19 cellular contexts compared by ENCODE assay signal in genomic region chr3:188158731-188159355, GRCh38. TPM values are rescaled to one million over a fixed set of nuclear protein-coding genes. Genes with fewer than 3 reads are reported as not detected.
DNase-seq lines count a peak whose midpoint lies in the region; ATAC-seq, FAIRE-seq and TF ChIP-seq lines count a peak whose summit lies in the region.
"Had no signal": no experiment of that assay in that cellular context is flagged by ENCODE, and none has a peak within 500 bp of the region (broad histone marks: within the 10 kb centered on the region; RNA-seq: fewer than 3 reads in every experiment).

No MANE protein-coding gene starts in this region.

- intact Hi-C loops in HepG2 (cut with micrococcal nuclease; ENCODE audit: unreplicated experiment), result loop anchor here (2.0 to 5.0 kb wide), 2 partner anchors 48 to 124 kb away; no protein-coding TSS in a partner anchor
- intact Hi-C loops in activated CD8-positive, alpha-beta T cell treated with anti-CD3 and anti-CD28 coated beads for 36 hours (cut with micrococcal nuclease), result loop anchor here (5.0 to 10.0 kb wide), 2 partner anchors 234 to 417 kb away; no protein-coding TSS in a partner anchor

- TF ChIP-seq RAD21 in HepG2 (CRISPR knock-in tag; IDR thresholded peaks at IDR 0.05), result no peak
- no peak for TF ChIP-seq RAD21 in SK-N-SH (IDR thresholded peaks at IDR 0.05; ENCODE audit: low read length)

- peaks cover 92% of the 10 kb centered on the region for H3K79me2 ChIP-seq in HepG2 (ENCODE audit: insufficient read depth, low read length)
- H3K79me2 ChIP-seq in smooth muscle cell (ENCODE audit: low read depth), result peaks cover 99% of the 10 kb centered on the region
- H3K79me2 ChIP-seq in SK-N-SH (ENCODE audit: insufficient read depth), result peaks cover 98% of the 10 kb centered on the region

- peaks cover 60% of the 10 kb centered on the region for H3K4me1 Mint-ChIP-seq in activated CD8-positive, alpha-beta memory T cell treated with anti-CD3 and anti-CD28 coated beads, Interleukin-2, amount 10 ng/mL, durations not matched to agents 7 days and 5 days
- H3K4me1 Mint-ChIP-seq in T-helper 17 cell, result peaks cover 62% of the 10 kb centered on the region
- peaks cover 56% of the 10 kb centered on the region for H3K4me1 Mint-ChIP-seq in activated CD8-positive, alpha-beta T cell treated with anti-CD3 and anti-CD28 coated beads for 36 hours (ENCODE audit: low read depth)

- no peak overlapping the region for H2AFZ ChIP-seq in HepG2 (ENCODE audit: low read length)
- no peak overlapping the region for H2AFZ ChIP-seq in smooth muscle cell (ENCODE audit: low read depth)
- no peak overlapping the region for H2AFZ ChIP-seq in SK-N-SH (ENCODE audit: low read depth)

- CTCF ChIA-PET in activated CD8-positive, alpha-beta memory T cell treated with anti-CD3 and anti-CD28 coated beads, Interleukin-2, amount 10 ng/mL, durations not matched to agents 7 days and 5 days (lab: Charles Lee), result interaction anchor here (0.5 to 1.7 kb wide), 4 partner anchors 127 to 420 kb away, joined by 3 to 5 read pairs (median 4); no protein-coding TSS in a partner anchor
- CTCF ChIA-PET in HepG2 (lab: Yijun Ruan, JAX; ENCODE audit: low intra/inter-chr PET ratio, low total read pairs) (interaction anchor here (1.2 kb wide), 1 partner anchor 418 kb away, joined by 3 read pairs; no protein-coding TSS in a partner anchor), SK-N-SH (lab: Yijun Ruan, JAX) (no interaction called here)
- CTCF ChIA-PET in activated CD8-positive, alpha-beta T cell treated with anti-CD3 and anti-CD28 coated beads for 36 hours (lab: Charles Lee), result interaction anchor here (0.8 to 4.3 kb wide), 3 partner anchors 9 to 419 kb away, joined by 3 to 23 read pairs (median 4); no protein-coding TSS in a partner anchor

- POLR2A ChIA-PET in HepG2 (lab: Yijun Ruan, JAX), result interaction anchor here (0.7 to 1.6 kb wide), 4 partner anchors 11 to 422 kb away, joined by 3 to 4 read pairs (median 3); no protein-coding TSS in a partner anchor
- POLR2A ChIA-PET in activated CD8-positive, alpha-beta T cell treated with anti-CD3 and anti-CD28 coated beads for 36 hours (lab: Charles Lee), result interaction anchor here (0.8 to 2.1 kb wide), 4 partner anchors 12 to 416 kb away, joined by 3 to 9 read pairs (median 3); partner anchors contain the start of gene BCL6
- POLR2A ChIA-PET in SK-N-SH (lab: Yijun Ruan, JAX), result no interaction called here

- H3K9me2 ChIP-seq in SK-N-SH, result no peaks in the 10 kb centered on the region

- H3K9me3 ChIP-seq in T-helper 17 cell (ENCODE audit: control insufficient read depth, low read length, poor library complexity, severe bottlenecking) (no peaks in the 10 kb centered on the region), HepG2 (ENCODE audit: low read length) (no peaks in the 10 kb centered on the region), smooth muscle cell (replicated peaks; ENCODE audit: low read depth) (no peaks in the 10 kb centered on the region), SK-N-SH (no peaks in the 10 kb centered on the region)

- no peak for FAIRE-seq in HepG2 (lab: Jason Lieb, UNC)
- FAIRE-seq: A204.1 had no signal

- DNase-seq in activated CD8-positive, alpha-beta memory T cell treated with anti-CD3 and anti-CD28 coated beads for 24 hours, result peak; percentile 53
- no peak for DNase-seq in activated CD8-positive, alpha-beta memory T cell treated with anti-CD3 and anti-CD28 coated beads, Interleukin-2, amount 10 ng/mL, durations not matched to agents 7 days and 5 days
- DNase-seq in T-helper 17 cell (no peak), HepG2 (ENCODE audit: low spot score) (no peak), smooth muscle cell (lab: John Stamatoyannopoulos, UW; ENCODE audit: unreplicated experiment) (no peak), SK-N-SH (no peak)
- no peak for DNase-seq in activated CD8-positive, alpha-beta T cell treated with anti-CD3 and anti-CD28 coated beads for 36 hours
- DNase-seq: activated CD4-positive, CD25-positive, alpha-beta regulatory T cell; activated T-cell treated with anti-CD3 and anti-CD28 coated beads, Interleukin-2, amount 50 U/mL, for 1 hour; effector memory CD8-positive, alpha-beta T cell; GDM1; NCI-H1105 treated with DMSO at 0.1 percent for 48 hours; NCI-H446 treated with DMSO at 0.1 percent for 48 hours; PC-3; stimulated activated naive CD8-positive, alpha-beta T cell treated with anti-CD3 and anti-CD28 coated beads, Interleukin-15, amount 100 ng/mL, for 72 hours had no signal

- H4K20me1 ChIP-seq in HepG2 (ENCODE audit: insufficient read depth, low read length) (peaks cover 4% of the 10 kb centered on the region; the same call in 1 of the 2 replicates), smooth muscle cell (ENCODE audit: low read depth) (peaks cover 79% of the 10 kb centered on the region), SK-N-SH (ENCODE audit: insufficient read depth) (peaks cover 68% of the 10 kb centered on the region)

- H3K4me1 ChIP-seq in HepG2 (ENCODE audit: insufficient read depth, low read length) (peaks cover 93% of the 10 kb centered on the region), smooth muscle cell (ENCODE audit: low read depth) (peaks cover 5% of the 10 kb centered on the region), SK-N-SH (ENCODE audit: control insufficient read depth in 1 of 2, insufficient read depth in 2 of 2, low read depth in 1 of 2, low read length in 1 of 2) (peaks cover 0 to 3% of the 10 kb centered on the region in 2 experiments; a peak in 3 of 4 replicates)

- H3K4me3 ChIP-seq in HepG2 (replicated peaks in 1 of 3; ENCODE audit: insufficient read depth in 1 of 3, low read depth in 2 of 3, low read length in 3 of 3) (no peak overlapping the region; a peak in 1 of 6 replicates), smooth muscle cell (no peak overlapping the region), SK-N-SH (ENCODE audit: low read depth in 2 of 2, low read length in 1 of 2) (no peak overlapping the region)

- no peaks in the 10 kb centered on the region for H3K9me3 Mint-ChIP-seq in activated CD8-positive, alpha-beta memory T cell treated with anti-CD3 and anti-CD28 coated beads, Interleukin-2, amount 10 ng/mL, durations not matched to agents 7 days and 5 days (ENCODE audit: low read depth)
- H3K9me3 Mint-ChIP-seq in activated CD8-positive, alpha-beta T cell treated with anti-CD3 and anti-CD28 coated beads for 36 hours, result no peaks in the 10 kb centered on the region
- H3K9me3 Mint-ChIP-seq: effector memory CD8-positive, alpha-beta T cell; stimulated activated naive CD8-positive, alpha-beta T cell treated with anti-CD3 and anti-CD28 coated beads, Interleukin-15, amount 100 ng/mL, for 72 hours had no signal

- H3F3A ChIP-seq in smooth muscle cell (ENCODE audit: low read depth), result no peaks in the 10 kb centered on the region
- H3F3A ChIP-seq in SK-N-SH (replicated peaks; ENCODE audit: insufficient read depth), result no peaks in the 10 kb centered on the region

- ATAC-seq in activated CD8-positive, alpha-beta memory T cell treated with anti-CD3 and anti-CD28 coated beads, Interleukin-2, amount 10 ng/mL, durations not matched to agents 7 days and 5 days, result no peak
- ATAC-seq in T-helper 17 cell, result no peak
- ATAC-seq in HepG2, result no peak
- no peak for ATAC-seq in activated CD8-positive, alpha-beta T cell treated with anti-CD3 and anti-CD28 coated beads for 36 hours
- no peak for ATAC-seq in GM21515 (IDR thresholded peaks at IDR 0.05; ENCODE audit: unreplicated experiment)
- ATAC-seq: effector memory CD8-positive, alpha-beta T cell; natural killer cell treated with Interleukin-12 subunit alpha and Interleukin-12 subunit beta and Interleukin-15 and Interleukin-18, amount 100 ng/mL, for 72 hours; PC-3; sciatic nerve; stimulated activated naive CD8-positive, alpha-beta T cell treated with anti-CD3 and anti-CD28 coated beads, Interleukin-15, amount 100 ng/mL, for 72 hours had no signal

- no peak overlapping the region for H3K4me3 Mint-ChIP-seq in activated CD8-positive, alpha-beta memory T cell treated with anti-CD3 and anti-CD28 coated beads, Interleukin-2, amount 10 ng/mL, durations not matched to agents 7 days and 5 days
- peak overlapping the region; percentile 47 for H3K4me3 Mint-ChIP-seq in T-helper 17 cell
- no peak overlapping the region for H3K4me3 Mint-ChIP-seq in activated CD8-positive, alpha-beta T cell treated with anti-CD3 and anti-CD28 coated beads for 36 hours
- H3K4me3 Mint-ChIP-seq: effector memory CD8-positive, alpha-beta T cell; natural killer cell treated with Interleukin-12 subunit alpha and Interleukin-12 subunit beta and Interleukin-15 and Interleukin-18, amount 100 ng/mL, for 72 hours had no signal

- peaks cover 0 to 3% of the 10 kb centered on the region in 2 experiments; a peak in 3 of 5 replicates for H3K36me3 ChIP-seq in HepG2 (replicated peaks in 1 of 2; ENCODE audit: control insufficient read depth in 1 of 2, insufficient read depth in 2 of 2, low read length in 2 of 2)
- H3K36me3 ChIP-seq in smooth muscle cell (ENCODE audit: low read depth), result no peaks in the 10 kb centered on the region
- no peaks in the 10 kb centered on the region for H3K36me3 ChIP-seq in SK-N-SH (replicated peaks in 1 of 2; ENCODE audit: control insufficient read depth in 1 of 2, insufficient read depth in 2 of 2, low read length in 1 of 2)

- H3K36me3 Mint-ChIP-seq in activated CD8-positive, alpha-beta memory T cell treated with anti-CD3 and anti-CD28 coated beads, Interleukin-2, amount 10 ng/mL, durations not matched to agents 7 days and 5 days, result peaks cover 24% of the 10 kb centered on the region
- H3K36me3 Mint-ChIP-seq in T-helper 17 cell (ENCODE audit: low read depth), result peaks cover 3% of the 10 kb centered on the region
- peaks cover 9% of the 10 kb centered on the region for H3K36me3 Mint-ChIP-seq in activated CD8-positive, alpha-beta T cell treated with anti-CD3 and anti-CD28 coated beads for 36 hours (ENCODE audit: low read depth)

- no TSS peak for BruUV-seq in HepG2 (replicated peaks; lab: Mats Ljungman, UMichigan)

- H3K9ac ChIP-seq in HepG2 (ENCODE audit: insufficient read depth, low read depth, low read length) (peak overlapping the region; percentile 12; the same call in 1 of the 2 replicates), smooth muscle cell (ENCODE audit: low read depth) (no peak overlapping the region), SK-N-SH (no peak overlapping the region)

- 75% methylated on average over 9 of the region's 9 CpGs for WGBS in HepG2 (ENCODE audit: low lambda C conversion rate)
- 70% methylated on average over 9 of the region's 9 CpGs for WGBS in smooth muscle cell (ENCODE audit: low lambda C conversion rate)
- 70% methylated on average over 9 of the region's 9 CpGs for whole genome bisulfite sequencing in SK-N-SH (ENCODE audit: low lambda C conversion rate)

- no peak overlapping the region for H3K27ac Mint-ChIP-seq in activated CD8-positive, alpha-beta memory T cell treated with anti-CD3 and anti-CD28 coated beads, Interleukin-2, amount 10 ng/mL, durations not matched to agents 7 days and 5 days
- peak overlapping the region; percentile 83 for H3K27ac Mint-ChIP-seq in T-helper 17 cell
- no peak overlapping the region for H3K27ac Mint-ChIP-seq in activated CD8-positive, alpha-beta T cell treated with anti-CD3 and anti-CD28 coated beads for 36 hours

- H3K27me3 Mint-ChIP-seq in activated CD8-positive, alpha-beta memory T cell treated with anti-CD3 and anti-CD28 coated beads, Interleukin-2, amount 10 ng/mL, durations not matched to agents 7 days and 5 days, result no peaks in the 10 kb centered on the region
- no peaks in the 10 kb centered on the region for H3K27me3 Mint-ChIP-seq in T-helper 17 cell
- no peaks in the 10 kb centered on the region for H3K27me3 Mint-ChIP-seq in activated CD8-positive, alpha-beta T cell treated with anti-CD3 and anti-CD28 coated beads for 36 hours
- H3K27me3 Mint-ChIP-seq: effector memory CD8-positive, alpha-beta T cell; natural killer cell treated with Interleukin-12 subunit alpha and Interleukin-12 subunit beta and Interleukin-15 and Interleukin-18, amount 100 ng/mL, for 72 hours; stimulated activated naive CD8-positive, alpha-beta T cell treated with anti-CD3 and anti-CD28 coated beads, Interleukin-15, amount 100 ng/mL, for 72 hours had no signal

- TF ChIP-seq EP300 in HepG2 (IDR thresholded peaks at IDR 0.05; ENCODE audit: low read depth in 2 of 2, low read length in 2 of 2) (no peak), HepG2 (CRISPR knock-in tag; IDR thresholded peaks at IDR 0.05; ENCODE audit: borderline replicate concordance) (no peak), SK-N-SH (IDR thresholded peaks at IDR 0.05; ENCODE audit: borderline replicate concordance in 1 of 2, low read depth in 1 of 2, low read length in 1 of 2) (no peak)

- TF ChIP-seq POLR2A in HepG2 (IDR thresholded peaks at IDR 0.05; ENCODE audit: insufficient read depth in 1 of 2, low read depth in 2 of 2, low read length in 2 of 2), result no peak

- H3K27me3 ChIP-seq in HepG2 (ENCODE audit: control insufficient read depth in 1 of 2, insufficient read depth in 2 of 2, low read length in 2 of 2) (no peaks in the 10 kb centered on the region), smooth muscle cell (ENCODE audit: low read depth) (no peaks in the 10 kb centered on the region), SK-N-SH (ENCODE audit: insufficient read depth) (no peaks in the 10 kb centered on the region)

- H3K4me2 ChIP-seq in HepG2 (ENCODE audit: low read depth, low read length) (peak overlapping the region; percentile 69), smooth muscle cell (no peak overlapping the region), SK-N-SH (no peak overlapping the region)

- H3K27ac ChIP-seq in HepG2 (ENCODE audit: extremely low read length, insufficient read depth, low read length) (peak overlapping the region; percentile 20), smooth muscle cell (ENCODE audit: low read depth) (peak overlapping the region; percentile 19), SK-N-SH (ENCODE audit: low read depth in 2 of 2, low read length in 1 of 2) (no peak overlapping the region)

- in situ Hi-C loops in HepG2 (cut with HindIII; ENCODE audit: extremely low pct_ligation_motif_present, low pct_unique_long_range_greater_than_20kb), result loop anchor here (5.0 kb wide), 1 partner anchor 417 kb away; no protein-coding TSS in a partner anchor

- TF ChIP-seq CTCF in HepG2 (CRISPR knock-in tag; IDR thresholded peaks at IDR 0.05) (no peak), smooth muscle cell (IDR thresholded peaks at IDR 0.05; ENCODE audit: borderline replicate concordance, insufficient read depth, poor library complexity, severe bottlenecking) (no peak), SK-N-SH (IDR thresholded peaks at IDR 0.05) (no peak)
- no peak for TF ChIP-seq CTCF in activated CD8-positive, alpha-beta T cell treated with anti-CD3 and anti-CD28 coated beads for 36 hours (IDR thresholded peaks at IDR 0.05)

RNA-seq across cellular contexts. Expression of gene LPP, which starts 4.9 kb away (rescaled TPM):
- 10 to 100 TPM; 23.6 to 57.1 TPM for total RNA-seq in activated CD8-positive, alpha-beta memory T cell treated with anti-CD3 and anti-CD28 coated beads, Interleukin-2, amount 10 ng/mL, durations not matched to agents 7 days and 5 days
- total RNA-seq in T-helper 17 cell (10 to 100 TPM; 81.0 to 94.2 TPM), HepG2 (2016; rRNA removed; fragmentation: Illumina TruSeq; extraction: Trizol) (29.9 and 41.6 TPM in 2 replicates), smooth muscle cell (128 and 142 TPM in 2 replicates)
- total RNA-seq in HepG2 (2016; cell fraction: cytosol; rRNA removed; fragmentation: Illumina TruSeq; extraction: Trizol; ENCODE audit: low read depth), result 20.1 and 20.2 TPM in 2 replicates
- total RNA-seq in HepG2 (2016; cell fraction: insoluble cytoplasmic fraction; rRNA removed; fragmentation: Illumina TruSeq; extraction: Trizol), result 30.3 and 35.3 TPM in 2 replicates
- 13.3 and 13.4 TPM in 2 replicates for total RNA-seq in HepG2 (2016; cell fraction: membrane; rRNA removed; fragmentation: Illumina TruSeq; extraction: Trizol)
- 76.6 and 77.0 TPM in 2 replicates for total RNA-seq in HepG2 (2016; cell fraction: nucleus; rRNA removed; fragmentation: Illumina TruSeq; extraction: Trizol)
- polyA plus RNA-seq in HepG2 (2011; rRNA removed) (16.7 and 19.2 TPM in 2 replicates), smooth muscle cell (42.3 and 64.4 TPM in 2 replicates), SK-N-SH (2012; rRNA removed) (6.6 and 9.3 TPM in 2 replicates)
- 7.7 and 13.4 TPM in 2 replicates for polyA plus RNA-seq in HepG2 (2011; cell fraction: cytosol; rRNA removed)
- polyA plus RNA-seq in HepG2 (2011; cell fraction: nucleus; rRNA removed), result 34.6 and 62.8 TPM in 2 replicates
- 12.1 and 15.6 TPM in 2 replicates for polyA plus RNA-seq in HepG2 (2012)
- polyA plus RNA-seq in HepG2 (2016; cell fraction: cytosol; fragmentation: Illumina TruSeq; extraction: Trizol; ENCODE audit: low read depth), result 1.5 TPM in 2 replicates
- 13.0 and 13.3 TPM in 2 replicates for polyA plus RNA-seq in HepG2 (2016; cell fraction: insoluble cytoplasmic fraction; fragmentation: Illumina TruSeq; extraction: Trizol; ENCODE audit: low read depth)
- 2.0 and 2.4 TPM in 2 replicates for polyA plus RNA-seq in HepG2 (2016; cell fraction: membrane; fragmentation: Illumina TruSeq; extraction: Trizol; ENCODE audit: low read depth)
- 12.5 and 14.2 TPM in 2 replicates for polyA plus RNA-seq in HepG2 (2016; cell fraction: nucleus; fragmentation: Illumina TruSeq; extraction: Trizol; ENCODE audit: insufficient read depth, low read depth)
- polyA minus RNA-seq in HepG2 (2011; rRNA and poly(A)+ RNA removed; ENCODE audit: low replicate concordance), result 288 and 335 TPM in 2 replicates
- 45.9 and 54.2 TPM in 2 replicates for polyA minus RNA-seq in HepG2 (2011; cell fraction: cytosol; rRNA and poly(A)+ RNA removed)
- 159 and 195 TPM in 2 replicates for polyA minus RNA-seq in HepG2 (2011; cell fraction: nucleus; rRNA and poly(A)+ RNA removed)
- total RNA-seq in activated CD8-positive, alpha-beta T cell treated with anti-CD3 and anti-CD28 coated beads for 36 hours, result 10 to 100 TPM; 16.4 to 22.6 TPM
- polyA plus RNA-seq in SK-N-SH (2012; cell fraction: cytosol; rRNA removed), result 7.5 and 7.6 TPM in 2 replicates
- polyA plus RNA-seq in SK-N-SH (2012; cell fraction: nucleus; rRNA removed), result 14.7 and 18.5 TPM in 2 replicates

Comparison
In these comparisons a context has a peak if more than half of its experiments do, and no peak if none do; other contexts are left out.
1. H3K27ac ChIP-seq: peak in HepG2 (single experiment) and smooth muscle cell (single experiment); none in SK-N-SH (0 of 2).